Comparison of ENCODE assay signal across 8 cellular contexts in the genomic region with DNA sequence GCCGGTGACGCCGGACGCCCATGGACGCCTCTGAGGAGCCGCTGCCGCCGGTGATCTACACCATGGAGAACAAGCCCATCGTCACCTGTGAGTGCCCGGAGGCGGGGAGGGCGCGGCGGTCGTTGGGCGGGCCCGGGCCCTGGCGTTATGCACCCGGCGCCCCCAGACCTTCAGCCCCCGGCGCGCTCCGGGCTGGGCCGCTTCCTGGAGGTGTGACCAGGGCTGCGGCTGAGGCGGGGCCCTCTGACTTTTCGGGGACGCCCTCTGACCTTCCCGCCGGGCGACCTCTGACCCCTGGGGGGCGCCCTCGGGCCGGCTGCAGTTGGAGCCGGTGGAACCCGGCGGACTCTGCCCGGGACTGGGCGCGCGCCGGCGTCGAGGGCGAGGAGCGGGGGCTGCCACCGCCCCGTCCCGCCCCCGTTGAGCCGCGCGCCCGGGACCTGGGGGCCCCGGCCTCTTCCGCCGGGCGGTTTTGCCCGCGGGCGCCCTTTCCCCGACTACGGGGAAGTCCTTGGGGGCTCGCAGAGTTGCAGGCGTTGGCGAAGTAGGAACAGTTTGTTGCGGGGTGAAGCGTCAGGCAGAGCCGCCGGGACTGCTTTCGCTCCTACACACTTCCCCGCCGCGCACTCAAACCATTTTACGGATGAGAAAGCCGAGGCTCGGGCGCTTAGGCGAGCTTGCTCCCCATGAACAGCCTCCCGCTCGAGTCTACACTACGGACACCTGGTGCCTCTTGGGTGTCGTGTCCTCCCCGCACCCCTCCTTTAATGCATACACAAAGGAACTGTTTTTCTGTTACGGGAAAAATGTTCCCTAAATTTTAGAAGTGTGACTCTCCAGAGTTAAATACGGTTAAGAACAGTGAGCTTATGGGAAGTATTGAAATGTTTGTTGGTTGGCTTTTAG. TPM values are rescaled to one million over a fixed set of nuclear protein-coding genes. Genes with fewer than 3 reads are reported as not detected.
A peak's percentile ranks its signal among the peaks of the same experiment; 100 is the strongest.
DNase-seq lines count a peak whose midpoint lies in the region; ATAC-seq, FAIRE-seq and TF ChIP-seq lines count a peak whose summit lies in the region.

No MANE protein-coding gene starts in this region.

- no peak overlapping the region; the same call in 1 of the 2 replicates for H3K18ac ChIP-seq in H1 (ENCODE audit: extremely low read depth, low read length)

- H2AK5ac ChIP-seq in H1 (ENCODE audit: low read depth, low read length): no peak overlapping the region

- DNase-seq in NCI-H345 (lab: John Stamatoyannopoulos, UW) (peak; percentile 66), NCI-H345 treated with DMSO at 0.1 percent for 48 hours (lab: John Stamatoyannopoulos, UW; ENCODE audit: unreplicated experiment) (no peak), NCI-H2227 treated with DMSO at 0.1 percent for 48 hours (lab: John Stamatoyannopoulos, UW) (peak; percentile 29), H1 (ENCODE audit: low read depth in 1 of 2, low spot score in 2 of 2) (peak in 1 of 2 experiments; percentile 96)
- DNase-seq in activated CD8-positive, alpha-beta memory T cell treated with anti-CD3 and anti-CD28 coated beads for 24 hours: peak; percentile 93
- peak; percentile 82 to 90 for DNase-seq in stimulated activated CD8-positive, alpha-beta memory T cell treated with anti-CD3 and anti-CD28 coated beads, Interleukin-2, amount 100 ng/mL, for 48 hours (ENCODE audit: low read depth in 2 of 2)

- no peak overlapping the region for H3K56ac ChIP-seq in H1 (replicated peaks; ENCODE audit: insufficient read length, low read depth, low read length)

- peak in 1 of 2 experiments; percentile 4; a peak in 2 of 3 replicates for TF ChIP-seq POLR2A in H1 (IDR thresholded peaks at IDR 0.05; ENCODE audit: control extremely low read depth in 1 of 2, low read depth in 2 of 2, low read length in 2 of 2)

- FAIRE-seq in H1 (lab: Jason Lieb, UNC): no peak

- H3K9me3 ChIP-seq in H1 (ENCODE audit: insufficient read depth in 2 of 2, low read depth in 1 of 2, low read length in 1 of 2) (no peaks in the 10 kb centered on the region), mononuclear cell (ENCODE audit: low read depth, low read length) (no peaks in the 10 kb centered on the region)

- H2BK5ac ChIP-seq in H1 (ENCODE audit: low read depth, low read length): no peak overlapping the region; the same call in 1 of the 2 replicates

- H3K27me3 ChIP-seq in H1 (replicated peaks in 1 of 4; ENCODE audit: control insufficient read depth in 3 of 4, extremely low read depth in 1 of 4, insufficient read depth in 3 of 4, low read length in 3 of 4) (no peaks in the 10 kb centered on the region), mononuclear cell (ENCODE audit: insufficient read depth, low read length) (no peaks in the 10 kb centered on the region)

- 2% methylated on average over 58 of the region's 87 CpGs; no CpG with 5 or more reads in 1 of the 2 experiments for WGBS in H1 (ENCODE audit: extremely low coverage in 1 of 2, insufficient coverage in 1 of 2, insufficient read length in 1 of 2, insufficient replicate concordance in 2 of 2, low coverage in 1 of 2, low lambda C conversion rate in 2 of 2, missing lambda C conversion rate in 1 of 2), 2 experiments

- H4K91ac ChIP-seq in H1 (replicated peaks; ENCODE audit: insufficient read length, low read length): no peak overlapping the region

- H3K36me3 ChIP-seq in H1 (ENCODE audit: control insufficient read depth in 2 of 4, insufficient read depth in 4 of 4, low read length in 3 of 4): no peaks in the 10 kb centered on the region

- H3K23me2 ChIP-seq in H1 (ENCODE audit: low read depth, low read length): peaks cover 3% of the 10 kb centered on the region; the same call in 1 of the 2 replicates

- TF ChIP-seq RAD21 in H1 (IDR thresholded peaks at IDR 0.05 in 1 of 2, conservative IDR thresholded peaks at IDR 0.05 in 1 of 2; ENCODE audit: low read depth in 2 of 2, low read length in 2 of 2): peak; percentile 44 to 71; a peak in 3 of 4 replicates

- peak in 1 of 2 experiments; percentile 30; a peak in 1 of 3 replicates for TF ChIP-seq EP300 in H1 (IDR thresholded peaks at IDR 0.05; ENCODE audit: borderline replicate concordance in 1 of 2, low read depth in 2 of 2, low read length in 2 of 2)

- peak overlapping the region; percentile 73 to 90 for H3K4me2 ChIP-seq in H1 (ENCODE audit: insufficient read depth in 1 of 2, low read depth in 2 of 2, low read length in 2 of 2)

- H3K4ac ChIP-seq in H1 (replicated peaks; ENCODE audit: insufficient read length, low read depth, low read length): no peak overlapping the region

- peak; percentile 43 to 62 (median 47) for TF ChIP-seq CTCF in H1 (IDR thresholded peaks at IDR 0.05; ENCODE audit: control extremely low read depth in 1 of 3, insufficient read depth in 1 of 3, low read depth in 1 of 3, low read length in 3 of 3)

- H3K79me2 ChIP-seq in H1 (ENCODE audit: control insufficient read depth in 1 of 2, insufficient read depth in 2 of 2, low read length in 2 of 2): peaks cover 28 to 47% of the 10 kb centered on the region in 2 experiments

- H2BK15ac ChIP-seq in H1 (ENCODE audit: low read length): no peak overlapping the region

- no peak overlapping the region for H3K14ac ChIP-seq in H1 (ENCODE audit: insufficient read length)

- H3K4me1 ChIP-seq in H1 (replicated peaks in 1 of 4; ENCODE audit: control insufficient read depth in 3 of 4, insufficient read depth in 4 of 4, low read length in 3 of 4) (peaks cover 4 to 12% (median 8%) of the 10 kb centered on the region in 4 experiments; a peak in 5 of 7 replicates), mononuclear cell (ENCODE audit: insufficient read depth, low read length) (peaks cover 60% of the 10 kb centered on the region)

- H4K5ac ChIP-seq in H1 (ENCODE audit: insufficient read length, low read depth, low read length): no peak overlapping the region

- peak overlapping the region; percentile 97 for H4K8ac ChIP-seq in H1 (ENCODE audit: extremely low read depth, insufficient read depth, low read length)

- no peak overlapping the region for H2BK20ac ChIP-seq in H1 (ENCODE audit: low read length)

- peaks cover 4% of the 10 kb centered on the region for H3K79me1 ChIP-seq in H1 (ENCODE audit: low read depth, low read length)

- H2BK12ac ChIP-seq in H1 (ENCODE audit: low read depth, low read length): no peak overlapping the region

- peaks cover 7 to 11% of the 10 kb centered on the region in 2 experiments for H4K20me1 ChIP-seq in H1 (replicated peaks in 1 of 2; ENCODE audit: control insufficient read depth in 1 of 2, insufficient read depth in 2 of 2, low read length in 2 of 2)

- H3K4me3 ChIP-seq in H1 (ENCODE audit: extremely low read depth in 1 of 4, insufficient read depth in 2 of 4, low read depth in 3 of 4, low read length in 4 of 4) (peak overlapping the region; percentile 76 to 92 (median 85)), mononuclear cell (ENCODE audit: low read length) (peak overlapping the region; percentile 77)

- peak; percentile 55 for ATAC-seq in HG02938 (IDR thresholded peaks at IDR 0.05; ENCODE audit: unreplicated experiment)

- H3K9ac ChIP-seq in H1 (replicated peaks in 1 of 4; ENCODE audit: extremely low read depth in 1 of 4, low read depth in 3 of 4, low read length in 3 of 4): peak overlapping the region; percentile 61 to 98 (median 86)

- peak overlapping the region; percentile 80; the same call in 1 of the 2 replicates for H3K27ac ChIP-seq in H1 (ENCODE audit: low read depth, low read length)

- H2BK120ac ChIP-seq in H1 (replicated peaks; ENCODE audit: low read depth, low read length): no peak overlapping the region

- CTCF ChIA-PET in H1 (lab: Charles Lee; ENCODE audit: partially characterized antibody): interaction anchor here (0.6 to 1.5 kb wide), 8 partner anchors 23 to 76 kb away, joined by 3 to 7 read pairs (median 3); no protein-coding TSS in a partner anchor

- POLR2A ChIA-PET in H1 (lab: Charles Lee; ENCODE audit: partially characterized antibody): interaction anchor here (0.9 to 1.8 kb wide), 9 partner anchors 8 to 222 kb away, joined by 3 to 6 read pairs (median 4); no protein-coding TSS in a partner anchor

- no peak overlapping the region for H3K23ac ChIP-seq in H1 (ENCODE audit: insufficient read length)

- H2AFZ ChIP-seq in H1 (ENCODE audit: low read length): no peak overlapping the region

TF ChIP-seq in H1, 55 proteins besides CTCF, POLR2A, EP300 and RAD21 (continues in another document):
- no peak for TF ChIP-seq RFX5 (IDR thresholded peaks at IDR 0.05; ENCODE audit: borderline replicate concordance, low read depth, low read length)
- no peak; the same call in 1 of the 2 replicates for TF ChIP-seq RBBP5 (IDR thresholded peaks at IDR 0.05; ENCODE audit: borderline replicate concordance, low read depth, low read length)
- TF ChIP-seq SIRT6 (IDR thresholded peaks at IDR 0.05; ENCODE audit: low read length): no peak
- no peak for TF ChIP-seq ZNF274 (IDR thresholded peaks at IDR 0.05; ENCODE audit: borderline replicate concordance, extremely low read depth, low read length)

RNA-seq across cellular contexts. Expression of gene TRAPPC10, which starts 0.6 kb away (rescaled TPM):
- 29.8 and 31.0 TPM in 2 replicates for total RNA-seq in H1 (2021; fragmentation: NEBNext Ultra II Directional; extraction: Animal tissue kit (Norgen Biotek cat#: 25700))
- polyA plus RNA-seq in H1 (2011; rRNA removed): 18.5 and 22.7 TPM in 2 replicates
- 18.0 TPM for polyA plus RNA-seq in H1 (2011; cell fraction: cytosol; rRNA removed)
- 51.7 TPM for polyA plus RNA-seq in H1 (2011; cell fraction: nucleus; rRNA removed)
- polyA plus RNA-seq in H1 (2012, experiment 1 of 2): 16.4 to 22.2 TPM (median 19.2 TPM) in 4 replicates
- 4.7 TPM for polyA plus RNA-seq in H1 (2012, experiment 2 of 2)
- polyA plus RNA-seq in H1 (2013, experiment 1 of 2): 14.6 TPM
- polyA plus RNA-seq in H1 (2013, experiment 2 of 2): 15.8 TPM
- polyA minus RNA-seq in H1 (2011; rRNA and poly(A)+ RNA removed): 35.8 and 36.3 TPM in 2 replicates
- polyA minus RNA-seq in H1 (2011; cell fraction: cytosol; rRNA and poly(A)+ RNA removed): 17.6 TPM
- polyA minus RNA-seq in H1 (2011; cell fraction: nucleus; rRNA and poly(A)+ RNA removed): 42.6 TPM
- 75.4 TPM for total RNA-seq in mononuclear cell
